In the genomic region with DNA sequence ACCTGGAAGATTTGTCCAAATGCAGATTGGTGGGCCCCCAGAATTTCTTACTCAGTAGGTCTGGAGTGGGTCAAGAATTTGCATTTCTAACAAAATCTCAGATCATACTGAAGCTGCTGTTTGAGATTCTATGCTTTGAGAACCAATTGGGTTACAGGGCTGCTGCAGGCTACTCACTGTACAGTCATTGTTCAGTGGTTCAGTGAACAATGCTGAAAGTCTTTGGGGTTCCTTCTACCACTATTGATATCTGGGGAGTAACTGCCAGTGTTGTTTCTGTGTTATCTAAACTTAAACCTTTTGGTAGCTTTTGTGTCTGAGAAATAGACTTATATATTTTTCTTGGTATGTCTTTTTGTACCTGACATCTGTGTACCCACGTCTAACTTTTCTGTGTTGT, we compare ENCODE assay signal across 1 cellular context.
TF ChIP-seq lines count a peak whose summit lies in the region.

No MANE protein-coding gene starts in this region.

TF ChIP-seq in GM23338, 12 proteins besides CTCF, POLR2A, EP300 and RAD21 (continued from another document):
- TF ChIP-seq, protein P1, sequence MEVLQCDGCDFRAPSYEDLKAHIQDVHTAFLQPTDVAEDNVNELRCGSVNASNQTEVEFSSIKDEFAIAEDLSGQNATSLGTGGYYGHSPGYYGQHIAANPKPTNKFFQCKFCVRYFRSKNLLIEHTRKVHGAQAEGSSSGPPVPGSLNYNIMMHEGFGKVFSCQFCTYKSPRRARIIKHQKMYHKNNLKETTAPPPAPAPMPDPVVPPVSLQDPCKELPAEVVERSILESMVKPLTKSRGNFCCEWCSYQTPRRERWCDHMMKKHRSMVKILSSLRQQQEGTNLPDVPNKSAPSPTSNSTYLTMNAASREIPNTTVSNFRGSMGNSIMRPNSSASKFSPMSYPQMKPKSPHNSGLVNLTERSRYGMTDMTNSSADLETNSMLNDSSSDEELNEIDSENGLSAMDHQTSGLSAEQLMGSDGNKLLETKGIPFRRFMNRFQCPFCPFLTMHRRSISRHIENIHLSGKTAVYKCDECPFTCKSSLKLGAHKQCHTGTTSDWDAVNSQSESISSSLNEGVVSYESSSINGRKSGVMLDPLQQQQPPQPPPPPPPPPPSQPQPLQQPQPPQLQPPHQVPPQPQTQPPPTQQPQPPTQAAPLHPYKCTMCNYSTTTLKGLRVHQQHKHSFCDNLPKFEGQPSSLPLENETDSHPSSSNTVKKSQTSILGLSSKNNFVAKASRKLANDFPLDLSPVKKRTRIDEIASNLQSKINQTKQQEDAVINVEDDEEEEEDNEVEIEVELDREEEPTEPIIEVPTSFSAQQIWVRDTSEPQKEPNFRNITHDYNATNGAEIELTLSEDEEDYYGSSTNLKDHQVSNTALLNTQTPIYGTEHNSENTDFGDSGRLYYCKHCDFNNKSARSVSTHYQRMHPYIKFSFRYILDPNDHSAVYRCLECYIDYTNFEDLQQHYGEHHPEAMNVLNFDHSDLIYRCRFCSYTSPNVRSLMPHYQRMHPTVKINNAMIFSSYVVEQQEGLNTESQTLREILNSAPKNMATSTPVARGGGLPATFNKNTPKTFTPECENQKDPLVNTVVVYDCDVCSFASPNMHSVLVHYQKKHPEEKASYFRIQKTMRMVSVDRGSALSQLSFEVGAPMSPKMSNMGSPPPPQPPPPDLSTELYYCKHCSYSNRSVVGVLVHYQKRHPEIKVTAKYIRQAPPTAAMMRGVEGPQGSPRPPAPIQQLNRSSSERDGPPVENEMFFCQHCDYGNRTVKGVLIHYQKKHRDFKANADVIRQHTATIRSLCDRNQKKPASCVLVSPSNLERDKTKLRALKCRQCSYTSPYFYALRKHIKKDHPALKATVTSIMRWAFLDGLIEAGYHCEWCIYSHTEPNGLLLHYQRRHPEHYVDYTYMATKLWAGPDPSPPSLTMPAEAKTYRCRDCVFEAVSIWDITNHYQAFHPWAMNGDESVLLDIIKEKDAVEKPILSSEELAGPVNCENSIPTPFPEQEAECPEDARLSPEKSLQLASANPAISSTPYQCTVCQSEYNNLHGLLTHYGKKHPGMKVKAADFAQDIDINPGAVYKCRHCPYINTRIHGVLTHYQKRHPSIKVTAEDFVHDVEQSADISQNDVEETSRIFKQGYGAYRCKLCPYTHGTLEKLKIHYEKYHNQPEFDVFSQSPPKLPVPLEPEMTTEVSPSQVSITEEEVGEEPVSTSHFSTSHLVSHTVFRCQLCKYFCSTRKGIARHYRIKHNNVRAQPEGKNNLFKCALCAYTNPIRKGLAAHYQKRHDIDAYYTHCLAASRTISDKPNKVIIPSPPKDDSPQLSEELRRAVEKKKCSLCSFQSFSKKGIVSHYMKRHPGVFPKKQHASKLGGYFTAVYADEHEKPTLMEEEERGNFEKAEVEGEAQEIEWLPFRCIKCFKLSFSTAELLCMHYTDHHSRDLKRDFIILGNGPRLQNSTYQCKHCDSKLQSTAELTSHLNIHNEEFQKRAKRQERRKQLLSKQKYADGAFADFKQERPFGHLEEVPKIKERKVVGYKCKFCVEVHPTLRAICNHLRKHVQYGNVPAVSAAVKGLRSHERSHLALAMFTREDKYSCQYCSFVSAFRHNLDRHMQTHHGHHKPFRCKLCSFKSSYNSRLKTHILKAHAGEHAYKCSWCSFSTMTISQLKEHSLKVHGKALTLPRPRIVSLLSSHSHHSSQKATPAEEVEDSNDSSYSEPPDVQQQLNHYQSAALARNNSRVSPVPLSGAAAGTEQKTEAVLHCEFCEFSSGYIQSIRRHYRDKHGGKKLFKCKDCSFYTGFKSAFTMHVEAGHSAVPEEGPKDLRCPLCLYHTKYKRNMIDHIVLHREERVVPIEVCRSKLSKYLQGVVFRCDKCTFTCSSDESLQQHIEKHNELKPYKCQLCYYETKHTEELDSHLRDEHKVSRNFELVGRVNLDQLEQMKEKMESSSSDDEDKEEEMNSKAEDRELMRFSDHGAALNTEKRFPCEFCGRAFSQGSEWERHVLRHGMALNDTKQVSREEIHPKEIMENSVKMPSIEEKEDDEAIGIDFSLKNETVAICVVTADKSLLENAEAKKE (CRISPR knock-in tag; IDR thresholded peaks at IDR 0.05): no peak
- TF ChIP-seq POLR2AphosphoS5 (IDR thresholded peaks at IDR 0.05; ENCODE audit: low read depth) (no peak), STAT1 (IDR thresholded peaks at IDR 0.05; ENCODE audit: unreplicated experiment) (no peak), ZNF114 (CRISPR knock-in tag; IDR thresholded peaks at IDR 0.05) (no peak)
- TF ChIP-seq, protein P2, sequence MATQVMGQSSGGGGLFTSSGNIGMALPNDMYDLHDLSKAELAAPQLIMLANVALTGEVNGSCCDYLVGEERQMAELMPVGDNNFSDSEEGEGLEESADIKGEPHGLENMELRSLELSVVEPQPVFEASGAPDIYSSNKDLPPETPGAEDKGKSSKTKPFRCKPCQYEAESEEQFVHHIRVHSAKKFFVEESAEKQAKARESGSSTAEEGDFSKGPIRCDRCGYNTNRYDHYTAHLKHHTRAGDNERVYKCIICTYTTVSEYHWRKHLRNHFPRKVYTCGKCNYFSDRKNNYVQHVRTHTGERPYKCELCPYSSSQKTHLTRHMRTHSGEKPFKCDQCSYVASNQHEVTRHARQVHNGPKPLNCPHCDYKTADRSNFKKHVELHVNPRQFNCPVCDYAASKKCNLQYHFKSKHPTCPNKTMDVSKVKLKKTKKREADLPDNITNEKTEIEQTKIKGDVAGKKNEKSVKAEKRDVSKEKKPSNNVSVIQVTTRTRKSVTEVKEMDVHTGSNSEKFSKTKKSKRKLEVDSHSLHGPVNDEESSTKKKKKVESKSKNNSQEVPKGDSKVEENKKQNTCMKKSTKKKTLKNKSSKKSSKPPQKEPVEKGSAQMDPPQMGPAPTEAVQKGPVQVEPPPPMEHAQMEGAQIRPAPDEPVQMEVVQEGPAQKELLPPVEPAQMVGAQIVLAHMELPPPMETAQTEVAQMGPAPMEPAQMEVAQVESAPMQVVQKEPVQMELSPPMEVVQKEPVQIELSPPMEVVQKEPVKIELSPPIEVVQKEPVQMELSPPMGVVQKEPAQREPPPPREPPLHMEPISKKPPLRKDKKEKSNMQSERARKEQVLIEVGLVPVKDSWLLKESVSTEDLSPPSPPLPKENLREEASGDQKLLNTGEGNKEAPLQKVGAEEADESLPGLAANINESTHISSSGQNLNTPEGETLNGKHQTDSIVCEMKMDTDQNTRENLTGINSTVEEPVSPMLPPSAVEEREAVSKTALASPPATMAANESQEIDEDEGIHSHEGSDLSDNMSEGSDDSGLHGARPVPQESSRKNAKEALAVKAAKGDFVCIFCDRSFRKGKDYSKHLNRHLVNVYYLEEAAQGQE (IDR thresholded peaks at IDR 0.05; ENCODE audit: unreplicated experiment): no peak
